In genomic region chr10:6912424-6912823, GRCh38 we compare ENCODE assay signal across 15 cellular contexts.
DNase-seq lines count a peak whose midpoint lies in the region; ATAC-seq and TF ChIP-seq lines count a peak whose summit lies in the region.
"Had no signal": no experiment of that assay in that cellular context is flagged by ENCODE, and none has a peak within 500 bp of the region (broad histone marks: within the 10 kb centered on the region; RNA-seq: fewer than 3 reads in every experiment).

No MANE protein-coding gene starts in this region.

- no peak overlapping the region for H3K4ac ChIP-seq in mesenchymal stem cell (ENCODE audit: low read depth in 1 of 2, low read length in 2 of 2)

- POLR2A ChIA-PET in activated CD8-positive, alpha-beta T cell treated with anti-CD3 and anti-CD28 coated beads for 36 hours (lab: Charles Lee): no interaction called here

- peak; percentile 43 for ATAC-seq in HG03280 (IDR thresholded peaks at IDR 0.05; ENCODE audit: unreplicated experiment)
- ATAC-seq in activated CD8-positive, alpha-beta T cell treated with anti-CD3 and anti-CD28 coated beads for 36 hours: no peak
- ATAC-seq: body of pancreas; effector memory CD8-positive, alpha-beta T cell had no signal

- no peak overlapping the region for H2AFZ ChIP-seq in mesenchymal stem cell (ENCODE audit: low read depth, low read length)

- CTCF ChIA-PET in activated CD8-positive, alpha-beta T cell treated with anti-CD3 and anti-CD28 coated beads for 36 hours (lab: Charles Lee): interaction anchor here (0.9 to 1.5 kb wide), 4 partner anchors 8 to 46 kb away, joined by 4 to 6 read pairs (median 4); no protein-coding TSS in a partner anchor

- H3K27ac Mint-ChIP-seq in activated CD8-positive, alpha-beta T cell treated with anti-CD3 and anti-CD28 coated beads for 36 hours: no peak overlapping the region
- H3K27ac Mint-ChIP-seq: CD4-positive, alpha-beta memory T cell; effector memory CD8-positive, alpha-beta T cell had no signal

- no peak overlapping the region for H4K91ac ChIP-seq in mesenchymal stem cell (ENCODE audit: low read length)

- H3K4me3 ChIP-seq in adipocyte (ENCODE audit: low read length) (no peak overlapping the region), mesenchymal stem cell (ENCODE audit: insufficient read depth in 1 of 2, low read depth in 1 of 2, low read length in 2 of 2) (no peak overlapping the region)
- H3K4me3 ChIP-seq: body of pancreas had no signal

- H3K36me3 ChIP-seq in adipocyte (ENCODE audit: control insufficient read depth, insufficient read depth, low read length, severe bottlenecking) (no peaks in the 10 kb centered on the region), mesenchymal stem cell (ENCODE audit: control insufficient read depth in 1 of 2, insufficient read depth in 2 of 2, low read depth in 1 of 2, low read length in 2 of 2) (no peaks in the 10 kb centered on the region)

- H3K4me1 Mint-ChIP-seq in activated CD8-positive, alpha-beta T cell treated with anti-CD3 and anti-CD28 coated beads for 36 hours (ENCODE audit: low read depth): no peaks in the 10 kb centered on the region

- H3K14ac ChIP-seq in mesenchymal stem cell (ENCODE audit: low read length in 2 of 2): no peak overlapping the region

- peaks cover 11% of the 10 kb centered on the region for H3K4me1 ChIP-seq in adipocyte (ENCODE audit: control insufficient read depth, insufficient read depth, low read length)
- peaks cover 1% of the 10 kb centered on the region for H3K4me1 ChIP-seq in mesenchymal stem cell (ENCODE audit: control insufficient read depth, insufficient read depth, low read depth, low read length)
- H3K4me1 ChIP-seq: body of pancreas had no signal

- no peak overlapping the region for H3K27ac ChIP-seq in mesenchymal stem cell (ENCODE audit: low read length, poor library complexity, severe bottlenecking)

- DNase-seq in ELR (ENCODE audit: low read depth) (peak; percentile 3), adipocyte (ENCODE audit: low read depth) (peak; percentile 55), mesenchymal stem cell (peak; percentile 54), Kasumi-1 (lab: John Stamatoyannopoulos, UW) (no peak)
- no peak for DNase-seq in stimulated activated CD4-positive, alpha-beta T cell treated with anti-CD3 and anti-CD28 coated beads, Interleukin-4, amount 100 ng/mL, for 4 hours
- no peak for DNase-seq in activated CD8-positive, alpha-beta T cell treated with anti-CD3 and anti-CD28 coated beads for 36 hours
- DNase-seq: body of pancreas; CD4-positive, alpha-beta memory T cell; effector memory CD8-positive, alpha-beta T cell; NCI-H1105; NCI-H524 treated with DMSO at 0.1 percent for 48 hours; posterior cingulate gyrus; SHP77; stimulated activated CD4-positive, alpha-beta T cell treated with anti-CD3 and anti-CD28 coated beads, Interleukin-4, amount 100 ng/mL, for 24 hours had no signal

- H3K18ac ChIP-seq in mesenchymal stem cell (ENCODE audit: low read depth in 1 of 2, low read length in 2 of 2): no peak overlapping the region

- H2BK120ac ChIP-seq in mesenchymal stem cell (ENCODE audit: low read depth, low read length): no peak overlapping the region

- peaks cover 4% of the 10 kb centered on the region for H3K9me3 ChIP-seq in adipocyte (ENCODE audit: control insufficient read depth, low read length)
- peaks cover 7% of the 10 kb centered on the region for H3K9me3 ChIP-seq in mesenchymal stem cell (ENCODE audit: control insufficient read depth, low read length)
- H3K9me3 ChIP-seq: body of pancreas had no signal

- H2BK12ac ChIP-seq in mesenchymal stem cell (ENCODE audit: low read length in 2 of 2): no peak overlapping the region

- WGBS in mesenchymal stem cell: 21% methylated on average over 4 of the region's 5 CpGs

- peaks cover 2% of the 10 kb centered on the region for H3K9me3 Mint-ChIP-seq in activated CD8-positive, alpha-beta T cell treated with anti-CD3 and anti-CD28 coated beads for 36 hours

- intact Hi-C loops in activated CD8-positive, alpha-beta T cell treated with anti-CD3 and anti-CD28 coated beads for 36 hours (cut with micrococcal nuclease): no loop called here

- H3K27me3 ChIP-seq in adipocyte (replicated peaks; ENCODE audit: control insufficient read depth, insufficient read depth, low read length) (peaks cover 34% of the 10 kb centered on the region), mesenchymal stem cell (ENCODE audit: control insufficient read depth in 1 of 2, insufficient read depth in 1 of 2, low read length in 2 of 2) (peaks cover 5 to 31% of the 10 kb centered on the region in 2 experiments)
- H3K27me3 ChIP-seq: body of pancreas had no signal

- H2BK15ac ChIP-seq in mesenchymal stem cell (ENCODE audit: low read depth, poor library complexity, severe bottlenecking): no peak overlapping the region

- H3K9ac ChIP-seq in adipocyte (ENCODE audit: low read length): no peak overlapping the region
- no peak overlapping the region for H3K9ac ChIP-seq in mesenchymal stem cell (ENCODE audit: low read length)

- no peak overlapping the region for H3K4me2 ChIP-seq in mesenchymal stem cell (ENCODE audit: low read length, poor library complexity, severe bottlenecking)

- no peak overlapping the region for H2AK5ac ChIP-seq in mesenchymal stem cell (ENCODE audit: low read length, severe bottlenecking)

- no peaks in the 10 kb centered on the region for H3K36me3 Mint-ChIP-seq in activated CD8-positive, alpha-beta T cell treated with anti-CD3 and anti-CD28 coated beads for 36 hours (ENCODE audit: low read depth)
- H3K36me3 Mint-ChIP-seq: CD4-positive, alpha-beta memory T cell had no signal

- H2BK5ac ChIP-seq in mesenchymal stem cell (ENCODE audit: low read depth, low read length, poor library complexity, severe bottlenecking): no peak overlapping the region

- no peak overlapping the region for H4K8ac ChIP-seq in mesenchymal stem cell (ENCODE audit: low read length)

- no peak overlapping the region for H3K4me3 Mint-ChIP-seq in activated CD8-positive, alpha-beta T cell treated with anti-CD3 and anti-CD28 coated beads for 36 hours
- H3K4me3 Mint-ChIP-seq: CD4-positive, alpha-beta memory T cell; effector memory CD8-positive, alpha-beta T cell had no signal

- H3K27me3 Mint-ChIP-seq in activated CD8-positive, alpha-beta T cell treated with anti-CD3 and anti-CD28 coated beads for 36 hours: no peaks in the 10 kb centered on the region
- H3K27me3 Mint-ChIP-seq: effector memory CD8-positive, alpha-beta T cell had no signal

- TF ChIP-seq CTCF in activated CD8-positive, alpha-beta T cell treated with anti-CD3 and anti-CD28 coated beads for 36 hours (IDR thresholded peaks at IDR 0.05): no peak

- H3K79me1 ChIP-seq in mesenchymal stem cell (replicated peaks; ENCODE audit: low read length, poor library complexity, severe bottlenecking): no peaks in the 10 kb centered on the region

- no peak overlapping the region for H3K23ac ChIP-seq in mesenchymal stem cell (ENCODE audit: low read length in 2 of 2)

Comparison
In these comparisons a context has a peak if more than half of its experiments do, and no peak if none do; other contexts are left out.
1. DNase-seq: peak in ELR (single experiment), adipocyte (single experiment) and mesenchymal stem cell (single experiment); none in Kasumi-1 (0 of 2), stimulated activated CD4-positive, alpha-beta T cell treated with anti-CD3 and anti-CD28 coated beads, Interleukin-4, amount 100 ng/mL, for 4 hours (0 of 2) and activated CD8-positive, alpha-beta T cell treated with anti-CD3 and anti-CD28 coated beads for 36 hours (single experiment).